In the genomic region with DNA sequence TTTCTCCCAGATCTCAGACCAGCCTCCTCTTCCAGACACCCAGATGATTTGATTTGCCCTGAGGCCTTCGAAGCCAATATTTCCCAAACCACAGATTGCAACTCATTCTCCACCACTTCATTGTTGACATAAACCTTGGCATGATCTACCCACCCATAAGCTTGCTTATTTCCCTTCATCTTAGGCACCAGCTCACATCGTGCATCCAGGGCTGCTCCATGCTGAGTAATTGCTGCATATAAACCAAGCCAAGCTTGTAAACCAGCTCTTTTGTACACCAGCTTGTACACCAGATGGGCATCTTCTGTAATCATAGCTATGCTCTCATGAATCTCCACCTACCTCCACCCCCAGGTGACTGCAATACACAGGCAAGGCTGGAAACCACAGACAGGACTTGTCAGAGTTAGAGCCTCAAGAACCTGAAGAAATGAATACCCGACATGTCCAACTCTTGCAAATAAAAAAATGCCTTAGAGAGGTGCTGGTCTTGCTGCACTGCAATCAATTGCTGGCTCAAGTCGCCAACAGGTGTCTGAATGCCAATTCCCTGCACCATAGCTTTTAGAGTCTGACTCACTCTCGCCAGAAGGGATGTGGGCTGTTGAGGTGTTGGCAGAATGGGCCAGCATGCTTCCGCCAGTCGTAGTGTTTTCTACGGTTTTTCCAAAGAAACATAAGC, we compare ENCODE assay signal across 10 cellular contexts. TPM values are rescaled to one million over a fixed set of nuclear protein-coding genes. Genes with fewer than 3 reads are reported as not detected.
DNase-seq lines count a peak whose midpoint lies in the region; ATAC-seq and TF ChIP-seq lines count a peak whose summit lies in the region.
"Had no signal": no experiment of that assay in that cellular context is flagged by ENCODE, and none has a peak within 500 bp of the region (broad histone marks: within the 10 kb centered on the region; RNA-seq: fewer than 3 reads in every experiment).

No MANE protein-coding gene starts in this region.

- no peak for TF ChIP-seq CTCF in AG09309 (IDR thresholded peaks at IDR 0.05; ENCODE audit: control insufficient read depth, insufficient read depth, low read depth, low read length, missing control alignments)

- H3K4me3 ChIP-seq in AG09309 (ENCODE audit: control insufficient read depth, low read depth, low read length) (no peak overlapping the region), MG63 (no peak overlapping the region)
- H3K4me3 ChIP-seq: SJSA1 had no signal

- H3K9me3 ChIP-seq in MG63, result no peaks in the 10 kb centered on the region
- H3K9me3 ChIP-seq: SJSA1 had no signal

- DNase-seq in AG09309 (ENCODE audit: low read depth) (peak; percentile 32), MG63 (peak; percentile 85), fibroblast of gingiva (ENCODE audit: low read depth) (peak; percentile 60), HUDEP-2 (lab: John Stamatoyannopoulos, UW; ENCODE audit: unreplicated experiment in 76 of 76) (no peak), hepatic stellate cell (ENCODE audit: low spot score) (no peak), DMS53 treated with DMSO at 0.1 percent for 48 hours (lab: John Stamatoyannopoulos, UW; ENCODE audit: unreplicated experiment) (no peak)
- peak; percentile 55 for DNase-seq in activated CD8-positive, alpha-beta memory T cell treated with anti-CD3 and anti-CD28 coated beads, Interleukin-2, amount 50 U/mL, for 48 hours
- DNase-seq: MM.1S had no signal

- H3K36me3 ChIP-seq in MG63, result no peaks in the 10 kb centered on the region
- H3K36me3 ChIP-seq: SJSA1 had no signal

- H3K27me3 ChIP-seq in MG63, result no peaks in the 10 kb centered on the region
- H3K27me3 ChIP-seq: SJSA1 had no signal

- no peak for ATAC-seq in HG03378 (IDR thresholded peaks at IDR 0.05; ENCODE audit: unreplicated experiment)

RNA-seq across cellular contexts. Expression of gene TRABD2A, which starts 31.5 kb away (rescaled TPM):
- 14.5 and 20.9 TPM in 2 replicates for total RNA-seq in MG63 (2014; rRNA removed; shearing (Covaris generic); ENCODE audit: low replicate concordance)

RNA-seq across cellular contexts. Expression of gene TMSB10, which starts 56.0 kb away (rescaled TPM):
- total RNA-seq in MG63 (2014; rRNA removed; shearing (Covaris generic); ENCODE audit: low replicate concordance), result 5,826 and 9,166 TPM in 2 replicates

Comparison
In these comparisons a context has a peak if more than half of its experiments do, and no peak if none do; other contexts are left out.
1. DNase-seq: peak in AG09309 (single experiment), MG63 (single experiment), activated CD8-positive, alpha-beta memory T cell treated with anti-CD3 and anti-CD28 coated beads, Interleukin-2, amount 50 U/mL, for 48 hours (single experiment) and fibroblast of gingiva (single experiment); none in HUDEP-2 (0 of 76), hepatic stellate cell (single experiment) and DMS53 treated with DMSO at 0.1 percent for 48 hours (single experiment).